In the genomic region with DNA sequence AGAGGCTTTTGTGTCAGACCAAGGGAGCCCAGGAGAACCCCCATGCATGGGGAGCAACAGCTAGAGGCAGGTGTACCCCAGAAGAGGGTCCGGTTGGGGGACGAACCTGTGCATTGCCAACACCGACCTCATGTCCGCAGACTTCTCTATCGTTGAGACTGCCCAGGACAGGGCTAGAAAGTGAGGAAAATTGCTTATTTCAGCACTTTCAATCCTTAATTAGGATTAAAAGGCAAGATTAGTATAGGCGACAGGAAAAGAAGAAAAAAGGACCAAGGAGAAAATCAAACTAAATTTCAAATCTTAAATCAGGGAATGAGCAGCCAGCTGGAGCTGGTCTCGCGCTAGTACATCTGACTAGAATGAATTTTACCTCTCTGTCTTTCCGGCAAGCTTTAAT, we compare ENCODE assay signal across 38 cellular contexts.
"Had no signal": no experiment of that assay in that cellular context is flagged by ENCODE, and none has a peak within 500 bp of the region (broad histone marks: within the 10 kb centered on the region; RNA-seq: fewer than 3 reads in every experiment).

No MANE protein-coding gene starts in this region.

- H3K4me1 ChIP-seq: ascending aorta had no signal

- H3K4me3 Mint-ChIP-seq: activated B cell treated with CpG ODN at 0.5 μM for 24 hours; activated CD4-positive, alpha-beta memory T cell treated with anti-CD3 and anti-CD28 coated beads for 36 hours; activated CD4-positive, alpha-beta T cell treated with anti-CD3 and anti-CD28 coated beads, Interleukin-2, amount 10 ng/mL, durations not matched to agents 24 days and 14 days; activated CD8-positive, alpha-beta T cell treated with anti-CD3 and anti-CD28 coated beads for 36 hours; activated naive CD4-positive, alpha-beta T cell treated with anti-CD3 and anti-CD28 coated beads for 36 hours; activated naive CD8-positive, alpha-beta T cell treated with anti-CD3 and anti-CD28 coated beads for 36 hours; activated T-cell treated with anti-CD3 and anti-CD28 coated beads, Interleukin-2, amount 50 U/mL, for 4 hours; activated T-cell treated with anti-CD3 and anti-CD28 coated beads, Interleukin-2, amount 50 U/mL, for 72 hours; activated T-helper 1 cell treated with anti-CD3 and anti-CD28 coated beads, Interleukin-12 subunit alpha, Interleukin-12 subunit beta, Interleukin-2, Interleukin-4 antibody, amounts not matched to agents 30 ng/mL and 10 ng/mL and 1 ng/mL, durations not matched to agents 14 hours and 24 hours and 36 hours; activated T-helper 17 cell treated with anti-CD3 and anti-CD28 coated beads, Interleukin-2, amount 50 U/mL, for 72 hours; brain; central memory CD8-positive, alpha-beta T cell; T-helper 1 cell treated with Interleukin-12 subunit alpha and Interleukin-12 subunit beta and Interleukin-4 antibody, amounts not matched to agents 30 μg/mL and 1 μg/mL, for 36 hours; T-helper 2 cell treated with Interferon-gamma antibody and Interleukin-4, amounts not matched to agents 5 μg/mL and 100 μg/mL, for 36 hours had no signal

- H3K9me3 ChIP-seq: ascending aorta had no signal

- H3K27ac Mint-ChIP-seq: activated B cell treated with CpG ODN at 0.5 μM for 24 hours; activated CD4-positive, alpha-beta memory T cell treated with anti-CD3 and anti-CD28 coated beads for 36 hours; activated CD4-positive, alpha-beta T cell treated with anti-CD3 and anti-CD28 coated beads, Interleukin-2, amount 10 ng/mL, durations not matched to agents 24 days and 14 days; activated CD8-positive, alpha-beta T cell treated with anti-CD3 and anti-CD28 coated beads for 36 hours; activated naive CD4-positive, alpha-beta T cell treated with anti-CD3 and anti-CD28 coated beads for 36 hours; activated naive CD4-positive, alpha-beta T cell treated with anti-CD3 and anti-CD28 coated beads, Interleukin-2, amount 50 U/mL, for 72 hours; activated naive CD8-positive, alpha-beta T cell treated with anti-CD3 and anti-CD28 coated beads for 36 hours; activated T-cell treated with anti-CD3 and anti-CD28 coated beads, Interleukin-2, amount 50 U/mL, for 72 hours; activated T-helper 1 cell treated with anti-CD3 and anti-CD28 coated beads, Interleukin-12 subunit alpha, Interleukin-12 subunit beta, Interleukin-2, Interleukin-4 antibody, amounts not matched to agents 30 ng/mL and 10 ng/mL and 1 ng/mL, durations not matched to agents 14 hours and 24 hours and 36 hours; activated T-helper 17 cell treated with anti-CD3 and anti-CD28 coated beads, Interleukin-2, amount 50 U/mL, for 72 hours; brain; T-helper 1 cell treated with Interleukin-12 subunit alpha and Interleukin-12 subunit beta and Interleukin-4 antibody, amounts not matched to agents 30 μg/mL and 1 μg/mL, for 36 hours; T-helper 2 cell treated with Interferon-gamma antibody and Interleukin-4, amounts not matched to agents 5 μg/mL and 100 μg/mL, for 36 hours had no signal

- FAIRE-seq: bronchial epithelial cell, TTC549 had no signal

- ATAC-seq: activated CD8-positive, alpha-beta T cell treated with anti-CD3 and anti-CD28 coated beads for 36 hours; activated naive CD4-positive, alpha-beta T cell treated with anti-CD3 and anti-CD28 coated beads, Interleukin-2, amount 50 U/mL, for 72 hours; activated T-cell treated with anti-CD3 and anti-CD28 coated beads, Interleukin-2, amount 50 U/mL, for 4 hours; activated T-cell treated with anti-CD3 and anti-CD28 coated beads, Interleukin-2, amount 50 U/mL, for 72 hours; activated T-helper 17 cell treated with anti-CD3 and anti-CD28 coated beads, Interleukin-2, amount 50 U/mL, for 72 hours had no signal

- H3K4me1 Mint-ChIP-seq: activated B cell treated with CpG ODN at 0.5 μM for 24 hours; activated CD4-positive, alpha-beta T cell treated with anti-CD3 and anti-CD28 coated beads, Interleukin-2, amount 10 ng/mL, durations not matched to agents 24 days and 14 days; activated naive CD8-positive, alpha-beta T cell treated with anti-CD3 and anti-CD28 coated beads for 36 hours; activated T-helper 17 cell treated with anti-CD3 and anti-CD28 coated beads, Interleukin-2, amount 50 U/mL, for 72 hours; central memory CD8-positive, alpha-beta T cell had no signal

- DNase-seq: activated B cell treated with CpG ODN at 0.5 μM for 24 hours; activated CD4-positive, alpha-beta memory T cell treated with anti-CD3 and anti-CD28 coated beads for 36 hours; activated CD4-positive, alpha-beta T cell treated with anti-CD3 and anti-CD28 coated beads for 4 hours; activated CD4-positive, alpha-beta T cell treated with anti-CD3 and anti-CD28 coated beads, Interleukin-2, amount 10 ng/mL, durations not matched to agents 24 days and 14 days; activated CD4-positive, alpha-beta T cell treated with anti-CD3 and anti-CD28 coated beads, Interleukin-2, amount 50 U/mL, for 1 hour; activated CD4-positive, alpha-beta T cell treated with anti-CD3 and anti-CD28 coated beads, Interleukin-2, amount 50 U/mL, for 4 hours; activated CD4-positive, CD25-positive, alpha-beta regulatory T cell treated with anti-CD3 and anti-CD28 coated beads, Interleukin-2, amount 50 U/mL, for 72 hours; activated CD8-positive, alpha-beta memory T cell treated with anti-CD3 and anti-CD28 coated beads, Interleukin-2, amount 50 U/mL, for 4 hours; activated CD8-positive, alpha-beta T cell treated with anti-CD3 and anti-CD28 coated beads for 36 hours; activated effector memory CD4-positive, alpha-beta T cell treated with anti-CD3 and anti-CD28 coated beads, Interleukin-2, amount 50 U/mL, for 16 hours; activated gamma-delta T cell treated with Interleukin-2 at 50 U/mL for 16 hours; activated naive CD4-positive, alpha-beta T cell; activated naive CD4-positive, alpha-beta T cell treated with anti-CD3 and anti-CD28 coated beads for 36 hours; activated naive CD4-positive, alpha-beta T cell treated with anti-CD3 and anti-CD28 coated beads, Interleukin-2, amount 50 U/mL, for 16 hours; activated naive CD8-positive, alpha-beta T cell treated with anti-CD3 and anti-CD28 coated beads for 36 hours; activated T-cell treated with anti-CD3 and anti-CD28 coated beads for 4 hours; activated T-cell treated with anti-CD3 and anti-CD28 coated beads, Interleukin-2, amount 50 U/mL, for 1 hour; activated T-cell treated with anti-CD3 and anti-CD28 coated beads, Interleukin-2, amount 50 U/mL, for 4 hours; activated T-cell treated with anti-CD3 and anti-CD28 coated beads, Interleukin-2, amount 50 U/mL, for 72 hours; amygdala; anterior cingulate cortex; caudate nucleus; cerebellar nuclear complex; T-helper 1 cell; T-helper 2 cell; T-helper 9 cell had no signal

- H3K36me3 Mint-ChIP-seq: activated CD4-positive, alpha-beta memory T cell treated with anti-CD3 and anti-CD28 coated beads for 36 hours; activated naive CD8-positive, alpha-beta T cell treated with anti-CD3 and anti-CD28 coated beads for 36 hours; brain had no signal

- H3K27ac ChIP-seq: ascending aorta, cardiac muscle cell, VCaP had no signal

- H3K4me3 ChIP-seq: ascending aorta, cardiac muscle cell had no signal

- H3K27me3 Mint-ChIP-seq: activated B cell treated with CpG ODN at 0.5 μM for 24 hours; activated CD4-positive, alpha-beta memory T cell treated with anti-CD3 and anti-CD28 coated beads for 36 hours; activated CD4-positive, alpha-beta T cell treated with anti-CD3 and anti-CD28 coated beads, Interleukin-2, amount 10 ng/mL, durations not matched to agents 24 days and 14 days; activated CD8-positive, alpha-beta T cell treated with anti-CD3 and anti-CD28 coated beads for 36 hours; activated naive CD8-positive, alpha-beta T cell treated with anti-CD3 and anti-CD28 coated beads for 36 hours; activated T-helper 17 cell treated with anti-CD3 and anti-CD28 coated beads, Interleukin-2, amount 50 U/mL, for 72 hours; central memory CD8-positive, alpha-beta T cell had no signal

- H3K27me3 ChIP-seq: ascending aorta, cardiac muscle cell had no signal

- H3K36me3 ChIP-seq: ascending aorta, cardiac muscle cell had no signal
